Comparison of ENCODE assay signal across 17 cellular contexts in the genomic region with DNA sequence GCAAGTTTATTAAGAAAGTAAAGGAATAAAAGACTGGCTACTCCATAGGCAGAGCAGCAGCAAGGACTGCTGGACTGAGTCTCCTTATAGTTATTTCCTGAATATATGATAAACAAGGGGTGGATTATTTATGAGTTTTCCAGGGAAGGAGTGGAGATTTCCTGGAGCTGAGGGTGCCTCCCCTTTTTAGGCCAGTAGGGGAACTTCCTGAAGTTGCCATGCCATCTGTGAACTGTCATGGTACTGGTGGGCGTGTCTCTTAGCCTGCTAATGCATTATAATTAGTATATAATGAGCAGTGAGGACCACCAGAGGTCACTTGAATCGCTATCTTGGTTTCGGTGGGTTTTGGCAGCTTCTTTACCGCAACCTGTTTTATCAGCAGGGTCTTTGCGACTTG. TPM values are rescaled to one million over a fixed set of nuclear protein-coding genes. Genes with fewer than 3 reads are reported as not detected.
DNase-seq lines count a peak whose midpoint lies in the region; ATAC-seq, FAIRE-seq and TF ChIP-seq lines count a peak whose summit lies in the region.
"Had no signal": no experiment of that assay in that cellular context is flagged by ENCODE, and none has a peak within 500 bp of the region (broad histone marks: within the 10 kb centered on the region; RNA-seq: fewer than 3 reads in every experiment).

No MANE protein-coding gene starts in this region.

- H3K27ac ChIP-seq in Karpas-422 (ENCODE audit: low read length) (no peak overlapping the region), small intestine (ENCODE audit: low read depth in 1 of 2, low read length in 1 of 2) (no peak overlapping the region)
- H3K27ac ChIP-seq: SJSA1, VCaP had no signal

- H3K4me2 ChIP-seq in Karpas-422 (ENCODE audit: low read depth, low read length, poor library complexity, severe bottlenecking): no peak overlapping the region

- H3K4me3 ChIP-seq in Karpas-422 (ENCODE audit: low read length): no peak overlapping the region
- no peak overlapping the region for H3K4me3 ChIP-seq in mucosa of descending colon
- H3K4me3 ChIP-seq in small intestine (ENCODE audit: low read depth in 1 of 2, low read length in 2 of 2): no peak overlapping the region
- H3K4me3 ChIP-seq: heart left ventricle, SJSA1, skin epidermis had no signal

- no peak for TF ChIP-seq CTCF in mucosa of descending colon (IDR thresholded peaks at IDR 0.05)

- ATAC-seq in mucosa of descending colon: peak; percentile 10
- ATAC-seq in GM21528 (IDR thresholded peaks at IDR 0.05; ENCODE audit: low FRiP score, unreplicated experiment): no peak
- ATAC-seq: left colon had no signal

- no peaks in the 10 kb centered on the region for H3K79me2 ChIP-seq in Karpas-422 (ENCODE audit: low read length)

- no peaks in the 10 kb centered on the region for H3K36me3 ChIP-seq in Karpas-422 (ENCODE audit: insufficient read depth, low read length)
- H3K36me3 ChIP-seq in mucosa of descending colon (ENCODE audit: low read depth): no peaks in the 10 kb centered on the region
- peaks cover 0 to 3% of the 10 kb centered on the region in 2 donors for H3K36me3 ChIP-seq in small intestine (ENCODE audit: control insufficient read depth in 2 of 2, insufficient read depth in 2 of 2, low read length in 2 of 2)
- H3K36me3 ChIP-seq: SJSA1 had no signal

- intact Hi-C loops in mucosa of descending colon (cut with DNase I, micrococcal nuclease): no loop called here

- no peaks in the 10 kb centered on the region for H4K20me1 ChIP-seq in Karpas-422 (ENCODE audit: insufficient read depth, low read depth, low read length)

- DNase-seq in Daoy (ENCODE audit: low read depth) (peak; percentile 20), Karpas-422 (peak; percentile 44), dermis blood vessel endothelial cell (peak; percentile 38), mucosa of descending colon (no peak), NCI-H345 (lab: John Stamatoyannopoulos, UW) (no peak), small intestine (no peak)
- DNase-seq: activated T-cell treated with anti-CD3 and anti-CD28 coated beads, Interleukin-2, amount 50 U/mL, for 4 hours; effector CD8-positive, alpha-beta T cell; heart left ventricle; left colon; NCI-H2107 had no signal

- H3K4me1 ChIP-seq in Karpas-422 (ENCODE audit: low read length): no peaks in the 10 kb centered on the region
- no peaks in the 10 kb centered on the region for H3K4me1 ChIP-seq in mucosa of descending colon (ENCODE audit: low read depth)
- H3K4me1 ChIP-seq in small intestine (ENCODE audit: control insufficient read depth in 2 of 2, insufficient read depth in 1 of 2, low read depth in 1 of 2, low read length in 1 of 2): no peaks in the 10 kb centered on the region
- H3K4me1 ChIP-seq: SJSA1 had no signal

- no peaks in the 10 kb centered on the region for H3K9me2 ChIP-seq in Karpas-422 (replicated peaks; ENCODE audit: insufficient read depth, low read length)

- no peak overlapping the region for H2AFZ ChIP-seq in Karpas-422 (ENCODE audit: low read length)

- no peak for FAIRE-seq in small intestine (lab: Jason Lieb, UNC)
- FAIRE-seq: astrocyte had no signal

- H3K27me3 ChIP-seq in Karpas-422 (ENCODE audit: low read length) (no peaks in the 10 kb centered on the region), small intestine (ENCODE audit: control insufficient read depth in 2 of 2, insufficient read depth in 2 of 2, low read length in 2 of 2) (no peaks in the 10 kb centered on the region)
- H3K27me3 ChIP-seq: heart left ventricle, SJSA1 had no signal

- WGBS in small intestine, 3 donors: 81 to 93% (median 85%) methylated on average over 5 of the region's 5 CpGs

- H3K9me3 ChIP-seq in Karpas-422 (ENCODE audit: low read length) (no peaks in the 10 kb centered on the region), mucosa of descending colon (no peaks in the 10 kb centered on the region), small intestine (ENCODE audit: control insufficient read depth, low read depth) (no peaks in the 10 kb centered on the region)
- H3K9me3 ChIP-seq: heart left ventricle, SJSA1 had no signal

- no peak overlapping the region for H3K9ac ChIP-seq in Karpas-422 (ENCODE audit: low read length)

RNA-seq across cellular contexts. Expression of a gene that starts 13.5 kb away (rescaled TPM):
- total RNA-seq in Daoy (2014; rRNA removed; shearing (Covaris generic)): 20.7 TPM in 2 replicates
- total RNA-seq in Karpas-422 (2014; rRNA removed; shearing (Covaris generic); ENCODE audit: low replicate concordance): 14.4 and 16.2 TPM in 2 replicates
- total RNA-seq in dermis blood vessel endothelial cell (5.4 and 7.5 TPM in 2 replicates), mucosa of descending colon (10 to 100 TPM; 10.5 to 24.0 (median 14.3) TPM)
- polyA plus RNA-seq in small intestine: 1 to 10 TPM; 5.4 to 7.8 (median 7.2) TPM

RNA-seq across cellular contexts. Expression of a gene that starts 28.6 kb away (rescaled TPM):
- not detected in 2 replicates for total RNA-seq in Daoy (2014; rRNA removed; shearing (Covaris generic))
- not detected in 2 replicates for total RNA-seq in Karpas-422 (2014; rRNA removed; shearing (Covaris generic); ENCODE audit: low replicate concordance)
- total RNA-seq in dermis blood vessel endothelial cell: 0.79 and 0.85 TPM in 2 replicates
- not detected for total RNA-seq in mucosa of descending colon
- polyA plus RNA-seq in small intestine: 1 to 10 TPM in 1 of 3 donors, not detected in 2; 1.7 TPM
- total RNA-seq: astrocyte, heart left ventricle, left colon, SJSA1, temporal lobe had no signal

Comparison
In these comparisons a context has a peak if more than half of its experiments do, and no peak if none do; other contexts are left out.
1. DNase-seq: peak in Daoy (single experiment), Karpas-422 (single experiment) and dermis blood vessel endothelial cell (single experiment); none in mucosa of descending colon (0 of 3), NCI-H345 (single experiment) and small intestine (single experiment).